8 cellular contexts compared by ENCODE assay signal in the genomic region with DNA sequence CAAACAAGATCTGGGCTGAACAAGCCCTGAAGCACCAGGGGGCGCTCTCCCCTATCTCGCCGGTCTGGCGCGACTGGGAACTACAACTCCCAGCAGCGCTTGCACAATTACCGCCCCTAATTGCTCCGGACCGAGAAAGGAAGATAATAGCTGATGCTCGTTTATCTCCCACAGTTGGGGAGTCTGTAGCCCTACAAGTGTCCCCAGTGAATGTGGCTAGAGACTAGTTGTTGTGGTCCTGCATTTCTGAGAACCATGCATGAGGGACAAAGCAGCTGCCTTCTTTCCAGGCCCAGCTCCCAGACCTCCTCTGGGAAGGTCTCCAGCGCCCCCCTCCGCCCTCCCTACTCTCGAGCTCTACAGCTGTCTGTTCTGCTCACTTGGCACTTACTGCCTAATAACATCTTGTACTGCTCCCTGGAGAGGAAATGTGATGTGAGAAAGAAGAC. TPM values are rescaled to one million over a fixed set of nuclear protein-coding genes. Genes with fewer than 3 reads are reported as not detected.
DNase-seq lines count a peak whose midpoint lies in the region; ATAC-seq and TF ChIP-seq lines count a peak whose summit lies in the region.

No MANE protein-coding gene starts in this region.

- peak overlapping the region; percentile 15 for H3K4me3 Mint-ChIP-seq in activated T-helper 2 cell treated with anti-CD3 and anti-CD28 coated beads, Interferon-gamma antibody, Interleukin-2, Interleukin-4, amounts not matched to agents 10 μg/mL and 5 μg/mL and 100 μg/mL, durations not matched to agents 14 hours and 24 hours and 36 hours (ENCODE audit: low read depth)
- H3K4me3 Mint-ChIP-seq in nephron = peak overlapping the region; percentile 82 to 87 (median 86)

- H3K27me3 ChIP-seq in MG63 (no peaks in the 10 kb centered on the region), RWPE2 (ENCODE audit: insufficient read depth, poor library complexity, severe bottlenecking) (peaks cover 2% of the 10 kb centered on the region)

- DNase-seq in CMK (ENCODE audit: low read depth) (peak; percentile 71), MG63 (peak; percentile 84), RWPE2 (ENCODE audit: low spot score) (peak; percentile 78), fibroblast of villous mesenchyme (ENCODE audit: low read depth) (peak; percentile 87)
- peak; percentile 83 for DNase-seq in activated T-helper 2 cell treated with anti-CD3 and anti-CD28 coated beads, Interferon-gamma antibody, Interleukin-2, Interleukin-4, amounts not matched to agents 10 μg/mL and 5 μg/mL and 100 μg/mL, durations not matched to agents 14 hours and 24 hours and 36 hours (ENCODE audit: low spot score)
- peak; percentile 83 for DNase-seq in stimulated activated naive CD4-positive, alpha-beta T cell treated with Interleukin-2 at 50 U/mL for 16 hours (lab: John Stamatoyannopoulos, UW)

- H3K9me3 Mint-ChIP-seq in activated T-helper 2 cell treated with anti-CD3 and anti-CD28 coated beads, Interferon-gamma antibody, Interleukin-2, Interleukin-4, amounts not matched to agents 10 μg/mL and 5 μg/mL and 100 μg/mL, durations not matched to agents 14 hours and 24 hours and 36 hours = no peaks in the 10 kb centered on the region
- no peaks in the 10 kb centered on the region for H3K9me3 Mint-ChIP-seq in nephron

- H3K27ac ChIP-seq in RWPE2 (ENCODE audit: poor library complexity, severe bottlenecking) = no peak overlapping the region

- no peak overlapping the region for H3K27ac Mint-ChIP-seq in activated T-helper 2 cell treated with anti-CD3 and anti-CD28 coated beads, Interferon-gamma antibody, Interleukin-2, Interleukin-4, amounts not matched to agents 10 μg/mL and 5 μg/mL and 100 μg/mL, durations not matched to agents 14 hours and 24 hours and 36 hours
- peak overlapping the region; percentile 93 to 95 (median 94) for H3K27ac Mint-ChIP-seq in nephron

- H3K27me3 Mint-ChIP-seq in activated T-helper 2 cell treated with anti-CD3 and anti-CD28 coated beads, Interferon-gamma antibody, Interleukin-2, Interleukin-4, amounts not matched to agents 10 μg/mL and 5 μg/mL and 100 μg/mL, durations not matched to agents 14 hours and 24 hours and 36 hours (ENCODE audit: low read depth) = peaks cover 30% of the 10 kb centered on the region
- peaks cover 33% of the 10 kb centered on the region for H3K27me3 Mint-ChIP-seq in nephron (ENCODE audit: low read depth)

- no peaks in the 10 kb centered on the region for H3K36me3 Mint-ChIP-seq in activated T-helper 2 cell treated with anti-CD3 and anti-CD28 coated beads, Interferon-gamma antibody, Interleukin-2, Interleukin-4, amounts not matched to agents 10 μg/mL and 5 μg/mL and 100 μg/mL, durations not matched to agents 14 hours and 24 hours and 36 hours (ENCODE audit: low read depth)
- H3K36me3 Mint-ChIP-seq in nephron (ENCODE audit: low read depth) = no peaks in the 10 kb centered on the region

- intact Hi-C loops in activated T-helper 2 cell treated with anti-CD3 and anti-CD28 coated beads, Interferon-gamma antibody, Interleukin-2, Interleukin-4, amounts not matched to agents 10 μg/mL and 5 μg/mL and 100 μg/mL, durations not matched to agents 14 hours and 24 hours and 36 hours (cut with micrococcal nuclease) = loop anchor here (1.0 kb wide), 2 partner anchors 35 to 55 kb away; a partner anchor contains a TSS

- H3K36me3 ChIP-seq in MG63 (no peaks in the 10 kb centered on the region), RWPE2 (ENCODE audit: low read depth) (no peaks in the 10 kb centered on the region)

- TF ChIP-seq CTCF in RWPE2 (IDR thresholded peaks at IDR 0.05; ENCODE audit: poor library complexity, severe bottlenecking) = peak; percentile 94
- peak; percentile 91 for TF ChIP-seq CTCF in fibroblast of villous mesenchyme (IDR thresholded peaks at IDR 0.05; ENCODE audit: insufficient read depth, low read depth, low read length)
- peak; percentile 96 to 97 (median 96) for TF ChIP-seq CTCF in nephron (IDR thresholded peaks at IDR 0.05; ENCODE audit: unreplicated experiment in 3 of 3)

- H3K9me3 ChIP-seq in MG63 (no peaks in the 10 kb centered on the region), RWPE2 (ENCODE audit: severe bottlenecking) (no peaks in the 10 kb centered on the region)

- peaks cover 12% of the 10 kb centered on the region for H3K4me1 ChIP-seq in RWPE2 (ENCODE audit: insufficient read depth, poor library complexity, severe bottlenecking)

- H3K4me3 ChIP-seq in MG63 = peak overlapping the region; percentile 47
- H3K4me3 ChIP-seq in RWPE2 (ENCODE audit: severe bottlenecking) = no peak overlapping the region
- H3K4me3 ChIP-seq in fibroblast of villous mesenchyme (ENCODE audit: low read depth, low read length) = peak overlapping the region; percentile 54

- ATAC-seq in GM21529 (IDR thresholded peaks at IDR 0.05; ENCODE audit: unreplicated experiment) (peak; percentile 78), RWPE2 (ENCODE audit: low read depth) (peak; percentile 70)

- H3K4me1 Mint-ChIP-seq in activated T-helper 2 cell treated with anti-CD3 and anti-CD28 coated beads, Interferon-gamma antibody, Interleukin-2, Interleukin-4, amounts not matched to agents 10 μg/mL and 5 μg/mL and 100 μg/mL, durations not matched to agents 14 hours and 24 hours and 36 hours (ENCODE audit: low read depth) = peaks cover 15% of the 10 kb centered on the region
- peaks cover 41% of the 10 kb centered on the region for H3K4me1 Mint-ChIP-seq in nephron

RNA-seq across cellular contexts. Expression of a gene that starts 34.4 kb away (rescaled TPM):
- total RNA-seq in MG63 (2014; rRNA removed; shearing (Covaris generic); ENCODE audit: low replicate concordance) = 4.2 and 12.7 TPM in 2 replicates
- 0.05 TPM in 1 of 2 replicates, not detected in the other for total RNA-seq in activated T-helper 2 cell treated with anti-CD3 and anti-CD28 coated beads, Interferon-gamma antibody, Interleukin-2, Interleukin-4, amounts not matched to agents 10 μg/mL and 5 μg/mL and 100 μg/mL, durations not matched to agents 14 hours and 24 hours and 36 hours
- 2.6 and 5.2 TPM in 2 replicates for total RNA-seq in fibroblast of villous mesenchyme

RNA-seq across cellular contexts. Expression of a gene that starts 55.4 kb away (rescaled TPM):
- total RNA-seq in MG63 (2014; rRNA removed; shearing (Covaris generic); ENCODE audit: low replicate concordance) = not detected in 2 replicates
- total RNA-seq in activated T-helper 2 cell treated with anti-CD3 and anti-CD28 coated beads, Interferon-gamma antibody, Interleukin-2, Interleukin-4, amounts not matched to agents 10 μg/mL and 5 μg/mL and 100 μg/mL, durations not matched to agents 14 hours and 24 hours and 36 hours = 19.6 and 20.9 TPM in 2 replicates
- 10.3 and 12.5 TPM in 2 replicates for total RNA-seq in fibroblast of villous mesenchyme

Comparison
In these comparisons a context has a peak if more than half of its experiments do, and no peak if none do; other contexts are left out.
1. RNA of a gene that starts 55.4 kb away (total RNA-seq): 19.6 to 20.9 TPM in activated T-helper 2 cell treated with anti-CD3 and anti-CD28 coated beads, Interferon-gamma antibody, Interleukin-2, Interleukin-4, amounts not matched to agents 10 μg/mL and 5 μg/mL and 100 μg/mL, durations not matched to agents 14 hours and 24 hours and 36 hours and 10.3 to 12.5 TPM in fibroblast of villous mesenchyme; not detected in MG63; every median in the first group is over 10 times any median in the second.
2. Peak in every context shown above with its lines, with median percentiles within 50 percentile points of each other: DNase-seq and CTCF ChIP-seq.